ENCODE assay signal across 1 cellular context in the genomic region with DNA sequence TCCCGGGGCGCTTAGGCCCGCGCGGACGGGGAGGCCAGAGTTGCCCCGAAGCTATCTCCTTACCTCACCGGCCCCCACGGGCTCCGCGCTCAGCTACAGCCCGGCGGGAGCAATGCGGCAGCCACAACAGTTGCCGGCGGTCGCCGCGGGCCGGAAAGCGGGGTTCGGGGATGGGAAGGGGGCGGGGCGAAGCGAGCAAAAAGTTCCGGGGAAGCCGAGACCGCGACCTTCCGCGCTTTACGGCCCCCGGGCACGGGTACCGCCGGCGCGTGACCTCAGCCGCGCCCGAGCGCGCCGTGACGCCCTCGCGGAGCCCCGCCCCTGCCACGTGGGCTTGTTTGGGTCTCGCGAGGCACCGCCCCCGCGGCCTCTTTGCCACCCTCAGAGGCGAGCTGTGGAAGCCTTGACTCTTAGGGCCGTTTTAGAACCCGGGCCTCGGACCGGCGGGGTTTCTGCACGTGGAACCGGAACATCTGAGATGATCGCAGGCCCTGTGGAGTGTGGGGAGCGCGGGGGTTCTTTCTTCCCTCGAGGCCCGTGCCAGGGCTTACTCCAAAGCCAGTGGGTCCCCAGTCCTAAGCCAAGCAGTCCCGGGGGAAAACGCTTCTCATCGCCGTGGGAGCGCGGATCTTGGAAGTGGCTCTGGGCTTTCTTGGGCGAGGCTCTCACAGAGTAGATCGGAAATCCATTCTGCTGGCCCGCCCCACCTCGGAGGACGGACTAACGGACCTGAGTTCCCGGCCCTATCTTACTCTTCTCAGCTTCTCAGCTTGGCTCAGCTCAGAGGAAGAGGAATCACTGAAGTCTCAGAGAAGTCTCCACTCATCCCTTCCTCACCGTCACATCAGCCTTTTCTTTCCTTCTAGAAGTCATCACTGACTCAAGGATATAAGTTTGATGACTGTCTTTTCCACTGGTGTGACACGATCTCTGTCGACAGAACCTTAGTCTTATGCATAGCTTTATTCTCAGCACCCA.
TF ChIP-seq lines count a peak whose summit lies in the region.

No MANE protein-coding gene starts in this region.

TF ChIP-seq in HEK293, 187 proteins besides CTCF, POLR2A, EP300 and RAD21 (continued from another document):
- TF ChIP-seq, protein P1, sequence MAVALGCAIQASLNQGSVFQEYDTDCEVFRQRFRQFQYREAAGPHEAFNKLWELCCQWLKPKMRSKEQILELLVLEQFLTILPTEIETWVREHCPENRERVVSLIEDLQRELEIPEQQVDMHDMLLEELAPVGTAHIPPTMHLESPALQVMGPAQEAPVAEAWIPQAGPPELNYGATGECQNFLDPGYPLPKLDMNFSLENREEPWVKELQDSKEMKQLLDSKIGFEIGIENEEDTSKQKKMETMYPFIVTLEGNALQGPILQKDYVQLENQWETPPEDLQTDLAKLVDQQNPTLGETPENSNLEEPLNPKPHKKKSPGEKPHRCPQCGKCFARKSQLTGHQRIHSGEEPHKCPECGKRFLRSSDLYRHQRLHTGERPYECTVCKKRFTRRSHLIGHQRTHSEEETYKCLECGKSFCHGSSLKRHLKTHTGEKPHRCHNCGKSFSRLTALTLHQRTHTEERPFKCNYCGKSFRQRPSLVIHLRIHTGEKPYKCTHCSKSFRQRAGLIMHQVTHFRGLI (tag by site-specific recombination; IDR thresholded peaks at IDR 0.05): peak; percentile 20; the same call in 1 of the 2 replicates
- TF ChIP-seq EGR2 (tag by site-specific recombination; IDR thresholded peaks at IDR 0.05; ENCODE audit: low read depth) (peak; percentile 58), ZFHX2 (tag by site-specific recombination; conservative IDR thresholded peaks at IDR 0.05) (peak; percentile 79), SP2 (tag by site-specific recombination; IDR thresholded peaks at IDR 0.05) (peak; percentile 51), SCRT2 (tag by site-specific recombination; IDR thresholded peaks at IDR 0.05) (peak; percentile 35; the same call in 1 of the 2 replicates), ZNF561 (tag by site-specific recombination; IDR thresholded peaks at IDR 0.05; ENCODE audit: borderline replicate concordance) (peak; percentile 39; the same call in 1 of the 2 replicates), KLF9 (tag by site-specific recombination; IDR thresholded peaks at IDR 0.05; ENCODE audit: low read depth) (peak; percentile 84), ZSCAN30 (tag by site-specific recombination; IDR thresholded peaks at IDR 0.05) (peak; percentile 68; the same call in 1 of the 2 replicates), FEZF1 (tag by site-specific recombination; IDR thresholded peaks at IDR 0.05) (peak; percentile 44)
- TF ChIP-seq, protein P2, sequence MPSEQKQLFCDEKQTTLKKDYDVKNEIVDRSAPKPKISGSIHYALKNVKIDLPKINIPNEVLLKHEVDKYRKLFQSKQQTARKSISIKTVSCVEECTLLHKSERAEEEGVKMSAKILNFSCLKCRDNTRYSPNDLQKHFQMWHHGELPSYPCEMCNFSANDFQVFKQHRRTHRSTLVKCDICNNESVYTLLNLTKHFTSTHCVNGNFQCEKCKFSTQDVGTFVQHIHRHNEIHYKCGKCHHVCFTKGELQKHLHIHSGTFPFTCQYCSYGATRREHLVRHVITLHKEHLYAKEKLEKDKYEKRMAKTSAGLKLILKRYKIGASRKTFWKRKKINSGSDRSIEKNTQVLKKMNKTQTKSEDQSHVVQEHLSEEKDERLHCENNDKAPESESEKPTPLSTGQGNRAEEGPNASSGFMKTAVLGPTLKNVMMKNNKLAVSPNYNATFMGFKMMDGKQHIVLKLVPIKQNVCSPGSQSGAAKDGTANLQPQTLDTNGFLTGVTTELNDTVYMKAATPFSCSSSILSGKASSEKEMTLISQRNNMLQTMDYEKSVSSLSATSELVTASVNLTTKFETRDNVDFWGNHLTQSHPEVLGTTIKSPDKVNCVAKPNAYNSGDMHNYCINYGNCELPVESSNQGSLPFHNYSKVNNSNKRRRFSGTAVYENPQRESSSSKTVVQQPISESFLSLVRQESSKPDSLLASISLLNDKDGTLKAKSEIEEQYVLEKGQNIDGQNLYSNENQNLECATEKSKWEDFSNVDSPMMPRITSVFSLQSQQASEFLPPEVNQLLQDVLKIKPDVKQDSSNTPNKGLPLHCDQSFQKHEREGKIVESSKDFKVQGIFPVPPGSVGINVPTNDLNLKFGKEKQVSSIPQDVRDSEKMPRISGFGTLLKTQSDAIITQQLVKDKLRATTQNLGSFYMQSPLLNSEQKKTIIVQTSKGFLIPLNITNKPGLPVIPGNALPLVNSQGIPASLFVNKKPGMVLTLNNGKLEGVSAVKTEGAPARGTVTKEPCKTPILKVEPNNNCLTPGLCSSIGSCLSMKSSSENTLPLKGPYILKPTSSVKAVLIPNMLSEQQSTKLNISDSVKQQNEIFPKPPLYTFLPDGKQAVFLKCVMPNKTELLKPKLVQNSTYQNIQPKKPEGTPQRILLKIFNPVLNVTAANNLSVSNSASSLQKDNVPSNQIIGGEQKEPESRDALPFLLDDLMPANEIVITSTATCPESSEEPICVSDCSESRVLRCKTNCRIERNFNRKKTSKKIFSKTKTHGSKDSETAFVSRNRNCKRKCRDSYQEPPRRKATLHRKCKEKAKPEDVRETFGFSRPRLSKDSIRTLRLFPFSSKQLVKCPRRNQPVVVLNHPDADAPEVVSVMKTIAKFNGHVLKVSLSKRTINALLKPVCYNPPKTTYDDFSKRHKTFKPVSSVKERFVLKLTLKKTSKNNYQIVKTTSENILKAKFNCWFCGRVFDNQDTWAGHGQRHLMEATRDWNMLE (tag by site-specific recombination; conservative IDR thresholded peaks at IDR 0.05; ENCODE audit: low read depth): 0 out of 2 replicates have a peak, but pooled peaks have one; percentile 21
- TF ChIP-seq, protein P3, sequence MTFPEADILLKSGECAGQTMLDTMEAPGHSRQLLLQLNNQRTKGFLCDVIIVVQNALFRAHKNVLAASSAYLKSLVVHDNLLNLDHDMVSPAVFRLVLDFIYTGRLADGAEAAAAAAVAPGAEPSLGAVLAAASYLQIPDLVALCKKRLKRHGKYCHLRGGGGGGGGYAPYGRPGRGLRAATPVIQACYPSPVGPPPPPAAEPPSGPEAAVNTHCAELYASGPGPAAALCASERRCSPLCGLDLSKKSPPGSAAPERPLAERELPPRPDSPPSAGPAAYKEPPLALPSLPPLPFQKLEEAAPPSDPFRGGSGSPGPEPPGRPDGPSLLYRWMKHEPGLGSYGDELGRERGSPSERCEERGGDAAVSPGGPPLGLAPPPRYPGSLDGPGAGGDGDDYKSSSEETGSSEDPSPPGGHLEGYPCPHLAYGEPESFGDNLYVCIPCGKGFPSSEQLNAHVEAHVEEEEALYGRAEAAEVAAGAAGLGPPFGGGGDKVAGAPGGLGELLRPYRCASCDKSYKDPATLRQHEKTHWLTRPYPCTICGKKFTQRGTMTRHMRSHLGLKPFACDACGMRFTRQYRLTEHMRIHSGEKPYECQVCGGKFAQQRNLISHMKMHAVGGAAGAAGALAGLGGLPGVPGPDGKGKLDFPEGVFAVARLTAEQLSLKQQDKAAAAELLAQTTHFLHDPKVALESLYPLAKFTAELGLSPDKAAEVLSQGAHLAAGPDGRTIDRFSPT (tag by site-specific recombination; IDR thresholded peaks at IDR 0.05): peak; percentile 79; the same call in 1 of the 2 replicates
- TF ChIP-seq, protein P4, sequence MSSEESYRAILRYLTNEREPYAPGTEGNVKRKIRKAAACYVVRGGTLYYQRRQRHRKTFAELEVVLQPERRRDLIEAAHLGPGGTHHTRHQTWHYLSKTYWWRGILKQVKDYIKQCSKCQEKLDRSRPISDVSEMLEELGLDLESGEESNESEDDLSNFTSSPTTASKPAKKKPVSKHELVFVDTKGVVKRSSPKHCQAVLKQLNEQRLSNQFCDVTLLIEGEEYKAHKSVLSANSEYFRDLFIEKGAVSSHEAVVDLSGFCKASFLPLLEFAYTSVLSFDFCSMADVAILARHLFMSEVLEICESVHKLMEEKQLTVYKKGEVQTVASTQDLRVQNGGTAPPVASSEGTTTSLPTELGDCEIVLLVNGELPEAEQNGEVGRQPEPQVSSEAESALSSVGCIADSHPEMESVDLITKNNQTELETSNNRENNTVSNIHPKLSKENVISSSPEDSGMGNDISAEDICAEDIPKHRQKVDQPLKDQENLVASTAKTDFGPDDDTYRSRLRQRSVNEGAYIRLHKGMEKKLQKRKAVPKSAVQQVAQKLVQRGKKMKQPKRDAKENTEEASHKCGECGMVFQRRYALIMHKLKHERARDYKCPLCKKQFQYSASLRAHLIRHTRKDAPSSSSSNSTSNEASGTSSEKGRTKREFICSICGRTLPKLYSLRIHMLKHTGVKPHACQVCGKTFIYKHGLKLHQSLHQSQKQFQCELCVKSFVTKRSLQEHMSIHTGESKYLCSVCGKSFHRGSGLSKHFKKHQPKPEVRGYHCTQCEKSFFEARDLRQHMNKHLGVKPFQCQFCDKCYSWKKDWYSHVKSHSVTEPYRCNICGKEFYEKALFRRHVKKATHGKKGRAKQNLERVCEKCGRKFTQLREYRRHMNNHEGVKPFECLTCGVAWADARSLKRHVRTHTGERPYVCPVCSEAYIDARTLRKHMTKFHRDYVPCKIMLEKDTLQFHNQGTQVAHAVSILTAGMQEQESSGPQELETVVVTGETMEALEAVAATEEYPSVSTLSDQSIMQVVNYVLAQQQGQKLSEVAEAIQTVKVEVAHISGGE (tag by site-specific recombination; conservative IDR thresholded peaks at IDR 0.05; ENCODE audit: low read depth): peak; percentile 45; the same call in 1 of the 2 replicates
